Comparison of ENCODE assay signal across 21 cellular contexts in genomic region chr13:63393112-63393511, GRCh38.
A peak's percentile ranks its signal among the peaks of the same experiment; 100 is the strongest.
DNase-seq lines count a peak whose midpoint lies in the region; ATAC-seq and TF ChIP-seq lines count a peak whose summit lies in the region.
"Had no signal": no experiment of that assay in that cellular context is flagged by ENCODE, and none has a peak within 500 bp of the region (broad histone marks: within the 10 kb centered on the region; RNA-seq: fewer than 3 reads in every experiment).

No MANE protein-coding gene starts in this region.

- no peak overlapping the region for H3K27ac Mint-ChIP-seq in GM23338
- H3K27ac Mint-ChIP-seq in T-helper 2 cell treated with Interferon-gamma antibody and Interleukin-4, amounts not matched to agents 5 μg/mL and 100 μg/mL, for 36 hours = no peak overlapping the region
- H3K27ac Mint-ChIP-seq: CD4-positive, alpha-beta T cell had no signal

- no peak overlapping the region for H3K23ac ChIP-seq in mesendoderm (ENCODE audit: low read length)

- H3K9me2 ChIP-seq in GM23338 (ENCODE audit: insufficient read depth) (no peaks in the 10 kb centered on the region), SU-DHL-6 (replicated peaks; ENCODE audit: insufficient read depth, low read length) (no peaks in the 10 kb centered on the region)
- H3K9me2 ChIP-seq: SK-N-SH had no signal

- H3K4me2 ChIP-seq in GM23338 = no peak overlapping the region
- no peak overlapping the region for H3K4me2 ChIP-seq in SU-DHL-6 (ENCODE audit: low read depth, low read length, poor library complexity, severe bottlenecking)
- no peak overlapping the region for H3K4me2 ChIP-seq in mesendoderm (ENCODE audit: low read length)
- H3K4me2 ChIP-seq: BLaER1, SK-N-SH had no signal

- H3K36me3 Mint-ChIP-seq in GM23338 (ENCODE audit: low read depth) = no peaks in the 10 kb centered on the region
- H3K36me3 Mint-ChIP-seq in T-helper 2 cell treated with Interferon-gamma antibody and Interleukin-4, amounts not matched to agents 5 μg/mL and 100 μg/mL, for 36 hours (ENCODE audit: low read depth) = no peaks in the 10 kb centered on the region

- no peak overlapping the region for H2AFZ ChIP-seq in GM23338
- H2AFZ ChIP-seq in SU-DHL-6 (ENCODE audit: low read depth, low read length, severe bottlenecking) = peak overlapping the region; percentile 34
- H2AFZ ChIP-seq: GM23248 had no signal

- no peak overlapping the region for H2BK15ac ChIP-seq in mesendoderm (replicated peaks; ENCODE audit: low read depth)

- no peaks in the 10 kb centered on the region for H3K27me3 Mint-ChIP-seq in GM23338 (ENCODE audit: insufficient read depth, low read depth, poor library complexity)
- H3K27me3 Mint-ChIP-seq in T-helper 2 cell treated with Interferon-gamma antibody and Interleukin-4, amounts not matched to agents 5 μg/mL and 100 μg/mL, for 36 hours (ENCODE audit: low read depth) = no peaks in the 10 kb centered on the region
- H3K27me3 Mint-ChIP-seq: CD4-positive, alpha-beta T cell had no signal

- ATAC-seq in GM23338 (no peak), HG03520 (IDR thresholded peaks at IDR 0.05; ENCODE audit: unreplicated experiment) (no peak)
- ATAC-seq: GM12878 had no signal

- H2BK5ac ChIP-seq in mesendoderm (ENCODE audit: low read length) = no peak overlapping the region

- no peaks in the 10 kb centered on the region for H3F3A ChIP-seq in GM23338 (replicated peaks; ENCODE audit: low read depth)
- no peaks in the 10 kb centered on the region for H3F3A ChIP-seq in SU-DHL-6 (ENCODE audit: insufficient read depth)

- H3K36me3 ChIP-seq in GM23338 (ENCODE audit: insufficient read depth) = no peaks in the 10 kb centered on the region
- 0 out of 2 replicates have a peak, but pooled peaks cover 3% of the 10 kb centered on the region for H3K36me3 ChIP-seq in SU-DHL-6 (ENCODE audit: low read length)
- no peaks in the 10 kb centered on the region for H3K36me3 ChIP-seq in mesendoderm (ENCODE audit: control insufficient read depth, insufficient read depth, low read length)
- H3K36me3 ChIP-seq in spleen = no peaks in the 10 kb centered on the region
- H3K36me3 ChIP-seq: BLaER1 had no signal

- H3K9me3 ChIP-seq in SU-DHL-6 (ENCODE audit: insufficient read depth, low read length) (peaks cover 5% of the 10 kb centered on the region; the same call in 1 of the 2 replicates), spleen (peaks cover 0 to 9% (median 0%) of the 10 kb centered on the region in 8 donors)
- H3K9me3 ChIP-seq: BLaER1, SK-N-SH had no signal

- H2AK5ac ChIP-seq in mesendoderm (ENCODE audit: low read length) = no peak overlapping the region

- H4K5ac ChIP-seq in mesendoderm (ENCODE audit: low read length) = no peak overlapping the region

- H3K4me3 ChIP-seq in GM23338 (no peak overlapping the region), SU-DHL-6 (ENCODE audit: insufficient read depth, low read length, poor library complexity, severe bottlenecking) (no peak overlapping the region), choroid plexus epithelial cell (ENCODE audit: low read depth, low read length) (no peak overlapping the region), mesendoderm (ENCODE audit: low read length) (no peak overlapping the region), spleen (no peak overlapping the region), dorsolateral prefrontal cortex (no peak overlapping the region)
- H3K4me3 ChIP-seq: BLaER1, GM12878, GM23248 had no signal

- no peak overlapping the region for H4K8ac ChIP-seq in mesendoderm (ENCODE audit: low read depth, low read length)

- H3K79me1 ChIP-seq in mesendoderm (ENCODE audit: low read length) = no peaks in the 10 kb centered on the region

- no peak overlapping the region for H3K18ac ChIP-seq in mesendoderm (ENCODE audit: low read length)

- DNase-seq in GM23338 (ENCODE audit: low spot score) (peak; percentile 3), choroid plexus epithelial cell (ENCODE audit: low read depth) (peak; percentile 36), mesendoderm (peak; percentile 9), spleen (no peak), dorsolateral prefrontal cortex (no peak)
- DNase-seq in T-helper 2 cell treated with Interferon-gamma antibody and Interleukin-4, amounts not matched to agents 5 μg/mL and 100 μg/mL, for 36 hours (ENCODE audit: low spot score) = no peak
- DNase-seq: CD4-positive, alpha-beta T cell; GDM1; GM23248; H9; KBM-7; MM.1S; NCI-H2029; NCI-H446 treated with DMSO at 0.1 percent for 48 hours; NCI-H526; SIG-M5; SK-N-SH had no signal

- H3K4me1 Mint-ChIP-seq in GM23338 = no peaks in the 10 kb centered on the region
- no peaks in the 10 kb centered on the region for H3K4me1 Mint-ChIP-seq in T-helper 2 cell treated with Interferon-gamma antibody and Interleukin-4, amounts not matched to agents 5 μg/mL and 100 μg/mL, for 36 hours (ENCODE audit: low read depth)
- H3K4me1 Mint-ChIP-seq: H9 had no signal

- peak in 1 of 2 experiments; percentile 7; a peak in 1 of 4 replicates for TF ChIP-seq CTCF in GM23338 (conservative IDR thresholded peaks at IDR 0.05; ENCODE audit: low read depth in 2 of 2)
- TF ChIP-seq CTCF in SU-DHL-6 (IDR thresholded peaks at IDR 0.05; ENCODE audit: insufficient read depth, low read length, poor library complexity, severe bottlenecking) = no peak
- peak; percentile 35 for TF ChIP-seq CTCF in choroid plexus epithelial cell (conservative IDR thresholded peaks at IDR 0.05; ENCODE audit: low read depth, low read length)
- TF ChIP-seq CTCF in spleen (IDR thresholded peaks at IDR 0.05 in 8 of 11, conservative IDR thresholded peaks at IDR 0.05 in 3 of 11) = no peak
- TF ChIP-seq CTCF in dorsolateral prefrontal cortex (IDR thresholded peaks at IDR 0.05 in 54 of 56, conservative IDR thresholded peaks at IDR 0.05 in 2 of 56; ENCODE audit: low read depth in 1 of 56, partially characterized antibody in 56 of 56) = no peak

- H3K4ac ChIP-seq in mesendoderm (ENCODE audit: low read depth, low read length) = no peak overlapping the region

- H3K27ac ChIP-seq in GM23338 (ENCODE audit: low read depth) (no peak overlapping the region), SU-DHL-6 (ENCODE audit: low read depth, low read length) (no peak overlapping the region), mesendoderm (ENCODE audit: low read depth, low read length) (no peak overlapping the region), spleen (no peak overlapping the region), dorsolateral prefrontal cortex (no peak overlapping the region)
- H3K27ac ChIP-seq: BLaER1, GM23248 had no signal

- H3K4me3 Mint-ChIP-seq in GM23338 = no peak overlapping the region
- no peak overlapping the region for H3K4me3 Mint-ChIP-seq in T-helper 2 cell treated with Interferon-gamma antibody and Interleukin-4, amounts not matched to agents 5 μg/mL and 100 μg/mL, for 36 hours
- H3K4me3 Mint-ChIP-seq: CD4-positive, alpha-beta T cell; H9 had no signal

- H3K9me3 Mint-ChIP-seq in GM23338 = no peaks in the 10 kb centered on the region
- H3K9me3 Mint-ChIP-seq in T-helper 2 cell treated with Interferon-gamma antibody and Interleukin-4, amounts not matched to agents 5 μg/mL and 100 μg/mL, for 36 hours = peaks cover 5% of the 10 kb centered on the region
- H3K9me3 Mint-ChIP-seq: H9 had no signal

- H3K56ac ChIP-seq in mesendoderm (ENCODE audit: low read length) = no peak overlapping the region

- TF ChIP-seq POLR2A in spleen (IDR thresholded peaks at IDR 0.05) = no peak

- H4K20me1 ChIP-seq in GM23338 (replicated peaks; ENCODE audit: insufficient read depth) (no peaks in the 10 kb centered on the region), SU-DHL-6 (ENCODE audit: low read depth, low read length) (no peaks in the 10 kb centered on the region)
- H4K20me1 ChIP-seq: BLaER1 had no signal

- H3K27me3 ChIP-seq in GM23338 (ENCODE audit: insufficient read depth) (no peaks in the 10 kb centered on the region), SU-DHL-6 (ENCODE audit: low read length) (no peaks in the 10 kb centered on the region), mesendoderm (ENCODE audit: insufficient read depth, low read length, poor library complexity) (no peaks in the 10 kb centered on the region), spleen (replicated peaks in 1 of 7) (no peaks in the 10 kb centered on the region), dorsolateral prefrontal cortex (no peaks in the 10 kb centered on the region)
- H3K27me3 ChIP-seq: BLaER1 had no signal

- no CpG with 5 or more reads among the region's 3 CpGs for WGBS in mesendoderm (ENCODE audit: extremely low coverage, insufficient coverage, low lambda C conversion rate)
- WGBS in spleen, 5 donors = 75 to 83% (median 78%) methylated on average over 3 of the region's 3 CpGs

- H3K79me2 ChIP-seq in GM23338 (replicated peaks; ENCODE audit: insufficient read depth) (no peaks in the 10 kb centered on the region), SU-DHL-6 (ENCODE audit: insufficient read depth, low read length) (no peaks in the 10 kb centered on the region), mesendoderm (ENCODE audit: control insufficient read depth, insufficient read depth, low read length) (no peaks in the 10 kb centered on the region)

- H3K9ac ChIP-seq in SU-DHL-6 (ENCODE audit: low read length) (no peak overlapping the region), mesendoderm (ENCODE audit: low read length) (no peak overlapping the region)
- H3K9ac ChIP-seq: BLaER1, GM23248, SK-N-SH had no signal

- no peaks in the 10 kb centered on the region for H3K4me1 ChIP-seq in GM23338 (ENCODE audit: insufficient read depth)
- H3K4me1 ChIP-seq in mesendoderm (ENCODE audit: control insufficient read depth, low read depth, low read length) = no peaks in the 10 kb centered on the region
- no peaks in the 10 kb centered on the region for H3K4me1 ChIP-seq in spleen
- H3K4me1 ChIP-seq: BLaER1 had no signal

- intact Hi-C loops in spleen (cut with DNase I; ENCODE audit: low total_unique reads) (no loop called here), dorsolateral prefrontal cortex (cut with DNase I) (no loop called here)

- no peak overlapping the region for H2BK120ac ChIP-seq in mesendoderm (ENCODE audit: low read depth, low read length)

TF ChIP-seq in GM23338, 12 proteins besides CTCF, POLR2A, EP300 and RAD21 (continues in another document):
- TF ChIP-seq EZH2phosphoT487 (IDR thresholded peaks at IDR 0.05; ENCODE audit: unreplicated experiment) = no peak
- TF ChIP-seq ZNF331 (CRISPR knock-in tag; IDR thresholded peaks at IDR 0.05; ENCODE audit: low read depth) = no peak
- TF ChIP-seq, protein P1, sequence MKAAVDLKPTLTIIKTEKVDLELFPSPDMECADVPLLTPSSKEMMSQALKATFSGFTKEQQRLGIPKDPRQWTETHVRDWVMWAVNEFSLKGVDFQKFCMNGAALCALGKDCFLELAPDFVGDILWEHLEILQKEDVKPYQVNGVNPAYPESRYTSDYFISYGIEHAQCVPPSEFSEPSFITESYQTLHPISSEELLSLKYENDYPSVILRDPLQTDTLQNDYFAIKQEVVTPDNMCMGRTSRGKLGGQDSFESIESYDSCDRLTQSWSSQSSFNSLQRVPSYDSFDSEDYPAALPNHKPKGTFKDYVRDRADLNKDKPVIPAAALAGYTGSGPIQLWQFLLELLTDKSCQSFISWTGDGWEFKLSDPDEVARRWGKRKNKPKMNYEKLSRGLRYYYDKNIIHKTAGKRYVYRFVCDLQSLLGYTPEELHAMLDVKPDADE (IDR thresholded peaks at IDR 0.05) = no peak

Comparison
In these comparisons a context has a peak if more than half of its experiments do, and no peak if none do; other contexts are left out.
1. DNase-seq: peak in GM23338 (single experiment), choroid plexus epithelial cell (single experiment) and mesendoderm (single experiment); none in spleen (single experiment), T-helper 2 cell treated with Interferon-gamma antibody and Interleukin-4, amounts not matched to agents 5 μg/mL and 100 μg/mL, for 36 hours (single experiment) and dorsolateral prefrontal cortex (0 of 10).